7 cellular contexts compared by ENCODE assay signal in the genomic region with DNA sequence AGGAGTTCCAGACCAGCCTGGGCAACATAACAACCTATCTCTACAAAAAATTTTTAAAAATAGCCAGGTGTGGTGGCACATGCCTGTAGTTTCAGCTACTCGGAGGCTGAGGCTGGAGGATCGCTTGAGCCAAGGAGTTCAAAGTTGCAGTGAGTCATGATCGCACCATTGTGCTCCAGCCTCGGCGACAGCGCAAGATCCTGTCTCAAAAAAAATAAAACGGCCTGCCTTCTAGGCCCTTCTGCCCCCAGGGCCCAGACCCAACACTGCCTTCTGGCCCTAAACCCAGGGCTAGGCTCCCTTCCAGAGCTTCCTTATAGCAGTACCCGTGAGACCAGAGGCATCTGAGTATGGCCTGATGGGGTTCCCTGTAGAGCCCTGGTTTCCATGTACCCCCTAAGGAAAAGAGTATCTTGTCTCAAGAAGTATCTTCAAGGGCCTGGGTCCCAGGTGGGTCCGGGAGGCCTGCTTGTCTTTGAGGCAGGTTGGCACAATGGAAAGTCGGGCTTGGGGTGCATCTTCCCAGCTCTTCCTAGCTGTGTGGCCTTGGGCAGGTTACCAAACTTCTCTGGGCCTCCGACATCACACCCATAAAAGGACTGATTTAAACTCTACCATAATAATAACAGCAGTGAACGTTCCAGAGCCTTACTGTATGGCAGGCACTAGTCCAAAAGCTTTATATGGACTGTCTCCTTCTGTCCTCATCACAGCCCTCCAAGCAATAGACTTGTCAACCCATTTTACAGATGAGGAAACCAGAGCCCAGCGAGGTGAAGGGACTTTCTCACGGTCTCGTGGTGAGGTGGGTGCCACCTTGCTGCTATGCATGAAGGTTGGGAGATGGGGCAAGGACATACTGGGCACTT. TPM values are rescaled to one million over a fixed set of nuclear protein-coding genes. Genes with fewer than 3 reads are reported as not detected.
A peak's percentile ranks its signal among the peaks of the same experiment; 100 is the strongest.
DNase-seq lines count a peak whose midpoint lies in the region; ATAC-seq, FAIRE-seq and TF ChIP-seq lines count a peak whose summit lies in the region.
"Had no signal": no experiment of that assay in that cellular context is flagged by ENCODE, and none has a peak within 500 bp of the region (broad histone marks: within the 10 kb centered on the region; RNA-seq: fewer than 3 reads in every experiment).

No MANE protein-coding gene starts in this region.

- H3K36me3 Mint-ChIP-seq in central memory CD8-positive, alpha-beta T cell (ENCODE audit: insufficient read depth), result peaks cover 23% of the 10 kb centered on the region

- intact Hi-C loops in pancreas (cut with DNase I), result no loop called here

- no peak overlapping the region for H3K4me3 ChIP-seq in H7 (ENCODE audit: insufficient read depth, low read depth, low read length)
- H3K4me3 ChIP-seq in pancreas, result no peak overlapping the region

- H3K36me3 ChIP-seq in H7 (replicated peaks; ENCODE audit: control insufficient read depth, insufficient read depth, low read length) (peaks cover 12% of the 10 kb centered on the region), pancreas (peaks cover 0 to 3% (median 0%) of the 10 kb centered on the region in 3 donors)

- no peak for TF ChIP-seq CTCF in pancreas (IDR thresholded peaks at IDR 0.05)

- H3K27me3 ChIP-seq in H7 (ENCODE audit: control insufficient read depth, insufficient read depth, low read length), result no peaks in the 10 kb centered on the region
- H3K27me3 ChIP-seq in pancreas, result no peaks in the 10 kb centered on the region

- no peak for FAIRE-seq in pancreas (lab: Jason Lieb, UNC)

- peak overlapping the region; percentile 16 for H3K4me3 Mint-ChIP-seq in central memory CD8-positive, alpha-beta T cell

- H3K4me1 Mint-ChIP-seq in central memory CD8-positive, alpha-beta T cell, result peaks cover 42% of the 10 kb centered on the region

- peak overlapping the region; percentile 54 to 85 (median 80) for H3K27ac ChIP-seq in pancreas

- H3K4me1 ChIP-seq in pancreas, result peaks cover 0 to 9% (median 5%) of the 10 kb centered on the region in 3 donors

- DNase-seq in H7 (peak; percentile 9), pancreas (no peak), NCI-H526 treated with DMSO at 0.1 percent for 48 hours (lab: John Stamatoyannopoulos, UW) (no peak)
- no peak for DNase-seq in central memory CD8-positive, alpha-beta T cell (ENCODE audit: low spot score in 2 of 2)
- DNase-seq: NCI-H146 had no signal

- H3K27me3 Mint-ChIP-seq in central memory CD8-positive, alpha-beta T cell, result no peaks in the 10 kb centered on the region

- peak; percentile 31 for ATAC-seq in central memory CD8-positive, alpha-beta T cell (replicated peaks; ENCODE audit: extremely low read depth, poor library complexity, severe bottlenecking)
- ATAC-seq in pancreas (no peak), GM18517 (IDR thresholded peaks at IDR 0.05; ENCODE audit: unreplicated experiment) (no peak), GM19395 (IDR thresholded peaks at IDR 0.05; ENCODE audit: unreplicated experiment) (no peak)

- 77 to 79% methylated on average over 15 of the region's 15 CpGs for WGBS in pancreas, 2 donors

- H3K9me3 ChIP-seq in pancreas, result no peaks in the 10 kb centered on the region

- H3K9me3 Mint-ChIP-seq in central memory CD8-positive, alpha-beta T cell, result no peaks in the 10 kb centered on the region

- H3K27ac Mint-ChIP-seq in central memory CD8-positive, alpha-beta T cell (ENCODE audit: low read depth), result peak overlapping the region; percentile 59

RNA-seq across cellular contexts. Expression of gene LRRC8A, which starts 9.7 kb away (rescaled TPM):
- total RNA-seq in H7 (2014; rRNA removed; shearing (Covaris generic)), result 67.2 and 76.0 TPM in 2 replicates
- total RNA-seq in pancreas, result 10 to 100 TPM in 4 of 6 donors, 1 to 10 TPM in 2; 8.7 to 20.4 (median 10.4) TPM
- 10 to 100 TPM in 1 of 2 donors, 1 to 10 TPM in 1; 9.2 to 10.1 TPM for polyA plus RNA-seq in pancreas

RNA-seq across cellular contexts. Expression of gene KYAT1, which starts 9.8 kb away (rescaled TPM):
- total RNA-seq in H7 (2014; rRNA removed; shearing (Covaris generic)), result 47.9 and 49.0 TPM in 2 replicates
- total RNA-seq in pancreas, result 1 to 10 TPM; 1.1 to 2.9 (median 1.5) TPM
- polyA plus RNA-seq in pancreas, result 1 to 10 TPM; 4.2 to 5.2 TPM

RNA-seq across cellular contexts. Expression of gene PHYHD1, which starts 29.2 kb away (rescaled TPM):
- 24.3 and 27.2 TPM in 2 replicates for total RNA-seq in H7 (2014; rRNA removed; shearing (Covaris generic))
- total RNA-seq in pancreas, result 10 to 100 TPM; 20.7 to 48.7 (median 42.2) TPM
- polyA plus RNA-seq in pancreas, result 10 to 100 TPM; 45.7 to 71.3 TPM

RNA-seq across cellular contexts. Expression of gene DOLK, which starts 55.8 kb away (rescaled TPM):
- total RNA-seq in H7 (2014; rRNA removed; shearing (Covaris generic)), result 18.6 and 20.9 TPM in 2 replicates
- total RNA-seq in pancreas, result 1 to 10 TPM; 5.7 to 8.2 (median 6.6) TPM
- polyA plus RNA-seq in pancreas, result 1 to 10 TPM; 5.4 to 8.5 TPM

RNA-seq across cellular contexts. Expression of gene NUP188, which starts 55.9 kb away (rescaled TPM):
- 81.3 and 87.9 TPM in 2 replicates for total RNA-seq in H7 (2014; rRNA removed; shearing (Covaris generic))
- total RNA-seq in pancreas, result 10 to 100 TPM; 11.5 to 20.8 (median 13.5) TPM
- polyA plus RNA-seq in pancreas, result 10 to 100 TPM; 10.8 to 18.0 TPM

Comparison
In these comparisons a context has a peak if more than half of its experiments do, and no peak if none do; other contexts are left out.
1. RNA of gene KYAT1, which starts 9.8 kb away (total RNA-seq): 47.9 to 49.0 TPM in H7; 1.1 to 2.9 TPM in pancreas; every median in the first group is over 10 times any median in the second.